ENCODE assay signal across 24 cellular contexts in the genomic region with DNA sequence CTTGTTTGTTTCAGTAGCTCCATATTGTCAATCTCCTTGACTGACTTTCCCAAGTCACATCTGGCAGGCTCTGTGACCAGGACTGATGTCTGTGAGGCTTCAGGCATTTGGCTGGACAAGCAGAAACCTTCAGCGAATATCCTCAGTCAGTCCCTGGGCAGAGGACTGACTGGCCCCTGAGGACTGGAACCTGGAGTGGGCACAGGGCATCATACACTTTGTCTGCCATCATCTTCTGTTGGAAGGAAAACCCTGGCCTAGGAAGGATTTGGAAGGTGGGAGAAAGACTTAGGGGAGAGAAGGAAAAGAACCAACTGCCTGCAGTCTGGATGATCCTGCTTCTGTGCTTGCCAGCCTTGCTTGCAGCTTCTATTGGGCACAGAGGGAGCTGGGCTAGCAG.
A peak's percentile ranks its signal among the peaks of the same experiment; 100 is the strongest.
DNase-seq lines count a peak whose midpoint lies in the region; FAIRE-seq and TF ChIP-seq lines count a peak whose summit lies in the region.
"Had no signal": no experiment of that assay in that cellular context is flagged by ENCODE, and none has a peak within 500 bp of the region (broad histone marks: within the 10 kb centered on the region; RNA-seq: fewer than 3 reads in every experiment).

No MANE protein-coding gene starts in this region.

- H3K27me3 ChIP-seq in bronchial epithelial cell (ENCODE audit: control insufficient read depth, insufficient read depth, low read length): no peaks in the 10 kb centered on the region
- H3K27me3 ChIP-seq: BE2C; BLaER1 treated with 17β-estradiol and CSF1 and Interleukin-3, amounts not matched to agents 10 nM and 100 nM had no signal

- H3K36me3 Mint-ChIP-seq in osteocyte (ENCODE audit: unreplicated experiment): no peaks in the 10 kb centered on the region
- H3K36me3 Mint-ChIP-seq: CD14-positive monocyte had no signal

- TF ChIP-seq CTCF in bronchial epithelial cell (IDR thresholded peaks at IDR 0.05; ENCODE audit: insufficient read depth, low read length, severe bottlenecking): no peak
- TF ChIP-seq CTCF in osteocyte (IDR thresholded peaks at IDR 0.05): no peak

- H3K4me3 ChIP-seq in bronchial epithelial cell (ENCODE audit: low read depth, low read length): no peak overlapping the region
- H3K4me3 ChIP-seq: BLaER1 treated with 17β-estradiol and CSF1 and Interleukin-3, amounts not matched to agents 10 nM and 100 nM; GM23338 had no signal

- H3K4me3 Mint-ChIP-seq in osteocyte (ENCODE audit: unreplicated experiment): no peak overlapping the region
- H3K4me3 Mint-ChIP-seq: CD14-positive monocyte; CD4-positive, alpha-beta T cell; CD8-positive, alpha-beta memory T cell; GM23338; H9 had no signal

- H3K4me1 Mint-ChIP-seq in osteocyte (ENCODE audit: unreplicated experiment): no peaks in the 10 kb centered on the region
- H3K4me1 Mint-ChIP-seq: CD14-positive monocyte; CD8-positive, alpha-beta memory T cell had no signal

- peak; percentile 73 for FAIRE-seq in bronchial epithelial cell (lab: Jason Lieb, UNC)
- FAIRE-seq: A204.1, D721Med, GM12891, GM18507 had no signal

- no peaks in the 10 kb centered on the region for H3K27me3 Mint-ChIP-seq in osteocyte (ENCODE audit: unreplicated experiment)
- H3K27me3 Mint-ChIP-seq: CD4-positive, alpha-beta T cell; CD8-positive, alpha-beta memory T cell had no signal

- H3K36me3 ChIP-seq in bronchial epithelial cell (ENCODE audit: control insufficient read depth, insufficient read depth, low read length): no peaks in the 10 kb centered on the region
- H3K36me3 ChIP-seq: BE2C; BLaER1 treated with 17β-estradiol and CSF1 and Interleukin-3, amounts not matched to agents 10 nM and 100 nM had no signal

- DNase-seq in NCI-H82 (lab: John Stamatoyannopoulos, UW) (peak; percentile 64), NCI-H82 treated with DMSO at 0.1 percent for 48 hours (lab: John Stamatoyannopoulos, UW; ENCODE audit: unreplicated experiment) (no peak), bronchial epithelial cell (ENCODE audit: low read depth) (no peak), islet precursor cell (peak; percentile 29), osteocyte (ENCODE audit: extremely low spot score, unreplicated experiment) (peak; percentile 42), pons (ENCODE audit: low spot score) (no peak), medulla oblongata (ENCODE audit: extremely low spot score) (no peak)
- no peak for DNase-seq in activated effector memory CD4-positive, alpha-beta T cell treated with Interleukin-2 at 50 U/mL for 16 hours
- DNase-seq: AML-193; BE2C; CD4-positive, alpha-beta T cell; CD8-positive, alpha-beta memory T cell; DMS 273 treated with DMSO at 0.1 percent for 48 hours; DMS79; EL; GDM1; H9 had no signal

- no peak overlapping the region for H3K27ac Mint-ChIP-seq in osteocyte (ENCODE audit: unreplicated experiment)
- H3K27ac Mint-ChIP-seq: CD14-positive monocyte; CD4-positive, alpha-beta T cell; GM23338 had no signal

- peaks cover 6% of the 10 kb centered on the region for H3K9me3 Mint-ChIP-seq in osteocyte (ENCODE audit: unreplicated experiment)
- H3K9me3 Mint-ChIP-seq: CD8-positive, alpha-beta memory T cell; GM23338 had no signal

Comparison
In these comparisons a context has a peak if more than half of its experiments do, and no peak if none do; other contexts are left out.
1. DNase-seq: peak in NCI-H82 (single experiment), islet precursor cell (single experiment) and osteocyte (single experiment); none in NCI-H82 treated with DMSO at 0.1 percent for 48 hours (single experiment), bronchial epithelial cell (single experiment), pons (single experiment), medulla oblongata (single experiment) and activated effector memory CD4-positive, alpha-beta T cell treated with Interleukin-2 at 50 U/mL for 16 hours (single experiment).